ENCODE assay signal across 9 cellular contexts in genomic region chrX:109848451-109849050, GRCh38.
A peak's percentile ranks its signal among the peaks of the same experiment; 100 is the strongest.
DNase-seq lines count a peak whose midpoint lies in the region; ATAC-seq and TF ChIP-seq lines count a peak whose summit lies in the region.
"Had no signal": no experiment of that assay in that cellular context is flagged by ENCODE, and none has a peak within 500 bp of the region (broad histone marks: within the 10 kb centered on the region; RNA-seq: fewer than 3 reads in every experiment).

No MANE protein-coding gene starts in this region.

- CTCF ChIA-PET in PC-9 (lab: Charles Lee), result no interaction called here
- CTCF ChIA-PET in CD4-positive, alpha-beta T cell (lab: Charles Lee), result interaction anchor here (2.8 kb wide), 1 partner anchor 8 kb away, joined by 7 read pairs; no protein-coding TSS in a partner anchor

- peaks cover 2% of the 10 kb centered on the region for H3K27me3 Mint-ChIP-seq in activated naive CD8-positive, alpha-beta T cell treated with anti-CD3 and anti-CD28 coated beads, Interleukin-2, amount 50 U/mL, for 24 hours
- H3K27me3 Mint-ChIP-seq in CD4-positive, alpha-beta T cell, result no peaks in the 10 kb centered on the region

- no peaks in the 10 kb centered on the region for H3K9me3 Mint-ChIP-seq in activated naive CD8-positive, alpha-beta T cell treated with anti-CD3 and anti-CD28 coated beads, Interleukin-2, amount 50 U/mL, for 24 hours
- no peaks in the 10 kb centered on the region for H3K9me3 Mint-ChIP-seq in CD4-positive, alpha-beta T cell

- no CpG with 5 or more reads among the region's 4 CpGs for WGBS in trophoblast cell (ENCODE audit: extremely low coverage, insufficient coverage, insufficient read length)

- H3K4ac ChIP-seq in trophoblast cell (ENCODE audit: low read depth, low read length), result no peak overlapping the region

- no peak overlapping the region for H3K18ac ChIP-seq in trophoblast cell (ENCODE audit: low read length)

- H2BK5ac ChIP-seq in trophoblast cell (ENCODE audit: low read depth, low read length, poor library complexity), result no peak overlapping the region

- no peaks in the 10 kb centered on the region for H3K36me3 ChIP-seq in PC-9 (ENCODE audit: low read depth)
- H3K36me3 ChIP-seq in trophoblast cell (ENCODE audit: control insufficient read depth in 1 of 2, insufficient read depth in 2 of 2, low read length in 2 of 2), result no peaks in the 10 kb centered on the region
- H3K36me3 ChIP-seq: neutrophil had no signal

- H2AFZ ChIP-seq in PC-9 (no peak overlapping the region), trophoblast cell (ENCODE audit: insufficient read depth, low read length, poor library complexity) (no peak overlapping the region)

- H4K20me1 ChIP-seq in PC-9 (ENCODE audit: insufficient read depth), result no peaks in the 10 kb centered on the region

- peak; percentile 80 for ATAC-seq in GM19035 (IDR thresholded peaks at IDR 0.05; ENCODE audit: unreplicated experiment)
- peak; percentile 77 for ATAC-seq in HG02763 (IDR thresholded peaks at IDR 0.05; ENCODE audit: unreplicated experiment)
- ATAC-seq in activated naive CD8-positive, alpha-beta T cell treated with anti-CD3 and anti-CD28 coated beads, Interleukin-2, amount 50 U/mL, for 24 hours, result no peak
- ATAC-seq in CD4-positive, alpha-beta T cell (ENCODE audit: poor library complexity), result no peak

- no peak overlapping the region for H3K27ac ChIP-seq in PC-9
- H3K27ac ChIP-seq in trophoblast cell (ENCODE audit: low read depth, low read length), result peak overlapping the region; percentile 79
- H3K27ac ChIP-seq in CD4-positive, alpha-beta T cell (ENCODE audit: low read depth, low read length), result no peak overlapping the region
- H3K27ac ChIP-seq: neutrophil had no signal

- no peaks in the 10 kb centered on the region for H3K79me1 ChIP-seq in trophoblast cell (ENCODE audit: low read length)

- H3K4me2 ChIP-seq in PC-9 (peak overlapping the region; percentile 63; the same call in 1 of the 2 replicates), trophoblast cell (ENCODE audit: low read length) (no peak overlapping the region)

- no peak overlapping the region for H4K12ac ChIP-seq in trophoblast cell (ENCODE audit: low read depth, low read length)

- no peaks in the 10 kb centered on the region for H3K36me3 Mint-ChIP-seq in activated naive CD8-positive, alpha-beta T cell treated with anti-CD3 and anti-CD28 coated beads, Interleukin-2, amount 50 U/mL, for 24 hours (ENCODE audit: low read depth)
- H3K36me3 Mint-ChIP-seq in CD4-positive, alpha-beta T cell (ENCODE audit: low read depth), result no peaks in the 10 kb centered on the region

- no peak overlapping the region for H3K23ac ChIP-seq in trophoblast cell (ENCODE audit: low read length)

- H4K91ac ChIP-seq in trophoblast cell (ENCODE audit: low read depth, low read length), result peak overlapping the region; percentile 55

- no peak overlapping the region for H2BK12ac ChIP-seq in trophoblast cell (ENCODE audit: low read length)

- DNase-seq in PC-9, result no peak
- DNase-seq in trophoblast cell, result no peak
- DNase-seq in activated naive CD8-positive, alpha-beta T cell treated with anti-CD3 and anti-CD28 coated beads, Interleukin-2, amount 50 U/mL, for 24 hours, result no peak
- DNase-seq in stimulated activated CD4-positive, alpha-beta T cell treated with anti-CD3 and anti-CD28 coated beads, Interleukin-12 subunit alpha, Interleukin-12 subunit beta, amount 100 ng/mL, for 4 hours, result no peak
- DNase-seq in CD4-positive, alpha-beta T cell, result no peak
- DNase-seq: SW 1271 had no signal

- H2AK5ac ChIP-seq in trophoblast cell (ENCODE audit: low read length), result no peak overlapping the region

- no peak for TF ChIP-seq CTCF in PC-9 (conservative IDR thresholded peaks at IDR 0.05)
- no peak for TF ChIP-seq CTCF in CD4-positive, alpha-beta T cell (IDR thresholded peaks at IDR 0.05)

- no peak overlapping the region for H3K14ac ChIP-seq in trophoblast cell (ENCODE audit: low read length)

- intact Hi-C loops in PC-9 (cut with micrococcal nuclease; ENCODE audit: unreplicated experiment), result loop anchor here (10.0 kb wide), 1 partner anchor 314 kb away; the partner anchor contains the start of gene NXT2
- intact Hi-C loops in CD4-positive, alpha-beta T cell (cut with DNase I, micrococcal nuclease), result no loop called here

- H2BK120ac ChIP-seq in trophoblast cell (ENCODE audit: insufficient read depth, low read length, poor library complexity), result no peak overlapping the region

- no peak overlapping the region for H4K8ac ChIP-seq in trophoblast cell (ENCODE audit: low read depth, low read length)

- H3K4me1 ChIP-seq in PC-9 (replicated peaks; ENCODE audit: insufficient read depth) (peaks cover 26% of the 10 kb centered on the region), trophoblast cell (ENCODE audit: control insufficient read depth in 1 of 2, insufficient read depth in 2 of 2, low read length in 2 of 2) (peaks cover 3 to 11% of the 10 kb centered on the region in 2 experiments)

- no TSS peak for BruUV-seq in PC-9 (replicated peaks; lab: Mats Ljungman, UMichigan)

- H3F3A ChIP-seq in PC-9 (ENCODE audit: insufficient read depth, low read depth), result peaks cover 17% of the 10 kb centered on the region; the same call in 1 of the 2 replicates

- H3K9ac ChIP-seq in trophoblast cell (ENCODE audit: low read length), result no peak overlapping the region

- H3K79me2 ChIP-seq in PC-9 (ENCODE audit: low read depth) (no peaks in the 10 kb centered on the region), trophoblast cell (ENCODE audit: control insufficient read depth, insufficient read depth, low read length, poor library complexity) (no peaks in the 10 kb centered on the region)

- no peak overlapping the region for H3K4me3 Mint-ChIP-seq in activated naive CD8-positive, alpha-beta T cell treated with anti-CD3 and anti-CD28 coated beads, Interleukin-2, amount 50 U/mL, for 24 hours
- H3K4me3 Mint-ChIP-seq in CD4-positive, alpha-beta T cell, result no peak overlapping the region

- POLR2A ChIA-PET in PC-9 (lab: Charles Lee; ENCODE audit: unreplicated experiment), result interaction anchor here (0.6 kb wide), 1 partner anchor 100 kb away, joined by 3 read pairs; no protein-coding TSS in a partner anchor
- POLR2A ChIA-PET in CD4-positive, alpha-beta T cell (lab: Charles Lee), result no interaction called here

- H3K4me3 ChIP-seq in PC-9 (no peak overlapping the region), trophoblast cell (ENCODE audit: low read depth, low read length) (no peak overlapping the region)

- no peaks in the 10 kb centered on the region for H3K9me2 ChIP-seq in PC-9 (ENCODE audit: insufficient read depth)

- no peak overlapping the region for H3K27ac Mint-ChIP-seq in activated naive CD8-positive, alpha-beta T cell treated with anti-CD3 and anti-CD28 coated beads, Interleukin-2, amount 50 U/mL, for 24 hours
- H3K27ac Mint-ChIP-seq in CD4-positive, alpha-beta T cell, result no peak overlapping the region

- H3K27me3 ChIP-seq in PC-9 (ENCODE audit: insufficient read depth, low read depth) (no peaks in the 10 kb centered on the region), trophoblast cell (ENCODE audit: insufficient read depth, low read length) (no peaks in the 10 kb centered on the region)
- H3K27me3 ChIP-seq in CD4-positive, alpha-beta T cell (ENCODE audit: control insufficient read depth, insufficient read depth, low read length), result no peaks in the 10 kb centered on the region
- H3K27me3 ChIP-seq: neutrophil had no signal

- H3K9me3 ChIP-seq in PC-9 (ENCODE audit: insufficient read depth, low read depth) (0 out of 2 replicates have a peak, but pooled peaks cover 3% of the 10 kb centered on the region), trophoblast cell (ENCODE audit: insufficient read depth, low read depth, low read length) (no peaks in the 10 kb centered on the region)
- H3K9me3 ChIP-seq in CD4-positive, alpha-beta T cell (ENCODE audit: control insufficient read depth, low read length), result no peaks in the 10 kb centered on the region
- H3K9me3 ChIP-seq: neutrophil had no signal

- H3K4me1 Mint-ChIP-seq in activated naive CD8-positive, alpha-beta T cell treated with anti-CD3 and anti-CD28 coated beads, Interleukin-2, amount 50 U/mL, for 24 hours, result peaks cover 32% of the 10 kb centered on the region
- peaks cover 6% of the 10 kb centered on the region for H3K4me1 Mint-ChIP-seq in CD4-positive, alpha-beta T cell (ENCODE audit: low read depth)

Comparison
In these comparisons a context has a peak if more than half of its experiments do, and no peak if none do; other contexts are left out.
1. ATAC-seq: peak in GM19035 (single experiment) and HG02763 (single experiment); none in activated naive CD8-positive, alpha-beta T cell treated with anti-CD3 and anti-CD28 coated beads, Interleukin-2, amount 50 U/mL, for 24 hours (single experiment) and CD4-positive, alpha-beta T cell (single experiment).